ENCODE assay signal across 10 cellular contexts in genomic region chr6:140572129-140572528, GRCh38.
DNase-seq lines count a peak whose midpoint lies in the region; ATAC-seq and TF ChIP-seq lines count a peak whose summit lies in the region.
"Had no signal": no experiment of that assay in that cellular context is flagged by ENCODE, and none has a peak within 500 bp of the region (broad histone marks: within the 10 kb centered on the region; RNA-seq: fewer than 3 reads in every experiment).

No MANE protein-coding gene starts in this region.

- no peaks in the 10 kb centered on the region for H3K27me3 ChIP-seq in Caco-2 (replicated peaks; ENCODE audit: control insufficient read depth, insufficient read depth, low read length)

- no peak for TF ChIP-seq CTCF in cardiac fibroblast (IDR thresholded peaks at IDR 0.05; ENCODE audit: low read depth, low read length)
- no peak for TF ChIP-seq CTCF in Caco-2 (IDR thresholded peaks at IDR 0.05; ENCODE audit: insufficient read depth in 1 of 2, low read depth in 1 of 2, low read length in 1 of 2, severe bottlenecking in 1 of 2, unreplicated experiment in 1 of 2)

- DNase-seq in EL (peak; percentile 92), NCI-H226 (peak; percentile 92), cardiac fibroblast (ENCODE audit: low read depth in 2 of 2) (peak; percentile 95), myocyte (ENCODE audit: low read depth) (peak; percentile 79), Caco-2 (no peak), iPS-NIHi11 (ENCODE audit: low spot score) (no peak)
- no peak for DNase-seq in naive thymus-derived CD8-positive, alpha-beta T cell
- DNase-seq: activated CD8-positive, alpha-beta memory T cell treated with anti-CD3 and anti-CD28 coated beads for 24 hours; NK-92 treated with Interleukin-12 subunit alpha and Interleukin-12 subunit beta, amount 100 ng/mL, for 24 hours had no signal

- H3K4me1 Mint-ChIP-seq in Caco-2 (ENCODE audit: low read depth, unreplicated experiment), result no peaks in the 10 kb centered on the region
- no peaks in the 10 kb centered on the region for H3K4me1 Mint-ChIP-seq in naive thymus-derived CD8-positive, alpha-beta T cell

- H3K4me1 ChIP-seq in Caco-2, result no peaks in the 10 kb centered on the region

- intact Hi-C loops in Caco-2 (cut with micrococcal nuclease; ENCODE audit: unreplicated experiment), result no loop called here

- H3K4me3 ChIP-seq in cardiac fibroblast (replicated peaks in 1 of 2; ENCODE audit: low read depth in 2 of 2, low read length in 2 of 2) (no peak overlapping the region), Caco-2 (ENCODE audit: low read depth, low read length) (no peak overlapping the region)

- H3K36me3 Mint-ChIP-seq in Caco-2 (ENCODE audit: insufficient read depth, unreplicated experiment), result no peaks in the 10 kb centered on the region
- no peaks in the 10 kb centered on the region for H3K36me3 Mint-ChIP-seq in naive thymus-derived CD8-positive, alpha-beta T cell

- BruUV-seq in Caco-2 (replicated peaks; lab: Mats Ljungman, UMichigan), result no TSS peak

- CTCF ChIA-PET in Caco-2 (lab: Charles Lee), result no interaction called here

- no peaks in the 10 kb centered on the region for H3K36me3 ChIP-seq in Caco-2 (ENCODE audit: control insufficient read depth, insufficient read depth, low read length)

- no peak overlapping the region for H3K27ac Mint-ChIP-seq in Caco-2 (ENCODE audit: unreplicated experiment)
- H3K27ac Mint-ChIP-seq in naive thymus-derived CD8-positive, alpha-beta T cell, result no peak overlapping the region

- no peak for ATAC-seq in GM21390 (IDR thresholded peaks at IDR 0.05; ENCODE audit: unreplicated experiment)
- ATAC-seq in naive thymus-derived CD8-positive, alpha-beta T cell, result no peak

- H3K27me3 Mint-ChIP-seq in Caco-2 (ENCODE audit: insufficient read depth, unreplicated experiment), result no peaks in the 10 kb centered on the region
- H3K27me3 Mint-ChIP-seq in naive thymus-derived CD8-positive, alpha-beta T cell, result peaks cover 0 to 11% (median 2%) of the 10 kb centered on the region in 5 donors

- H3K4me3 Mint-ChIP-seq in Caco-2 (ENCODE audit: unreplicated experiment), result no peak overlapping the region
- no peak overlapping the region for H3K4me3 Mint-ChIP-seq in naive thymus-derived CD8-positive, alpha-beta T cell

- no peaks in the 10 kb centered on the region for H3K9me3 Mint-ChIP-seq in Caco-2 (ENCODE audit: unreplicated experiment)
- no peaks in the 10 kb centered on the region for H3K9me3 Mint-ChIP-seq in naive thymus-derived CD8-positive, alpha-beta T cell

- H3K9me3 ChIP-seq in Caco-2, result no peaks in the 10 kb centered on the region

- POLR2A ChIA-PET in Caco-2 (lab: Charles Lee), result no interaction called here
- POLR2A ChIA-PET in naive thymus-derived CD8-positive, alpha-beta T cell (lab: Charles Lee), result no interaction called here

Comparison
In these comparisons a context has a peak if more than half of its experiments do, and no peak if none do; other contexts are left out.
1. DNase-seq: peak in EL (single experiment), NCI-H226 (single experiment), cardiac fibroblast (2 of 2) and myocyte (single experiment); none in Caco-2 (0 of 2), naive thymus-derived CD8-positive, alpha-beta T cell (0 of 10) and iPS-NIHi11 (single experiment).